ENCODE assay signal across 18 cellular contexts in genomic region chr3:71486831-71487230, GRCh38.
DNase-seq lines count a peak whose midpoint lies in the region; ATAC-seq and TF ChIP-seq lines count a peak whose summit lies in the region.
"Had no signal": no experiment of that assay in that cellular context is flagged by ENCODE, and none has a peak within 500 bp of the region (broad histone marks: within the 10 kb centered on the region; RNA-seq: fewer than 3 reads in every experiment).

No MANE protein-coding gene starts in this region.

- peaks cover 6% of the 10 kb centered on the region for H3K9me3 ChIP-seq in OCI-LY1 (ENCODE audit: low read length)
- H3K9me3 ChIP-seq: colonic mucosa, right atrium auricular region had no signal

- H3K27ac Mint-ChIP-seq in activated T-helper 17 cell treated with anti-CD3 and anti-CD28 coated beads, Interleukin-2, amount 50 U/mL, for 72 hours: peak overlapping the region; percentile 74
- peak overlapping the region; percentile 95 to 100 (median 98) for H3K27ac Mint-ChIP-seq in naive thymus-derived CD8-positive, alpha-beta T cell
- H3K27ac Mint-ChIP-seq: brain had no signal

- H3K9me3 Mint-ChIP-seq in activated T-helper 17 cell treated with anti-CD3 and anti-CD28 coated beads, Interleukin-2, amount 50 U/mL, for 72 hours: no peaks in the 10 kb centered on the region
- peaks cover 0 to 3% (median 0%) of the 10 kb centered on the region in 9 donors for H3K9me3 Mint-ChIP-seq in naive thymus-derived CD8-positive, alpha-beta T cell

- H3F3A ChIP-seq in OCI-LY1 (ENCODE audit: insufficient read depth, low read length): peaks cover 3% of the 10 kb centered on the region; the same call in 1 of the 2 replicates

- peaks cover 8% of the 10 kb centered on the region for H3K36me3 Mint-ChIP-seq in activated T-helper 17 cell treated with anti-CD3 and anti-CD28 coated beads, Interleukin-2, amount 50 U/mL, for 72 hours (ENCODE audit: low read depth)
- H3K36me3 Mint-ChIP-seq in naive thymus-derived CD8-positive, alpha-beta T cell: peaks cover 0 to 20% (median 5%) of the 10 kb centered on the region in 3 donors

- H4K20me1 ChIP-seq in OCI-LY1 (ENCODE audit: insufficient read depth, low read length): no peaks in the 10 kb centered on the region

- H3K27me3 ChIP-seq in OCI-LY1 (ENCODE audit: insufficient read depth, low read length): no peaks in the 10 kb centered on the region
- H3K27me3 ChIP-seq: colonic mucosa, heart left ventricle, right atrium auricular region had no signal

- H3K4me1 ChIP-seq in OCI-LY1 (ENCODE audit: insufficient read depth, low read length, severe bottlenecking): peaks cover 49% of the 10 kb centered on the region
- H3K4me1 ChIP-seq: colonic mucosa, left ventricle myocardium inferior, right atrium auricular region had no signal

- H3K9me2 ChIP-seq in OCI-LY1 (ENCODE audit: low read depth, low read length): no peaks in the 10 kb centered on the region

- H3K4me1 Mint-ChIP-seq in activated T-helper 17 cell treated with anti-CD3 and anti-CD28 coated beads, Interleukin-2, amount 50 U/mL, for 72 hours: peaks cover 45% of the 10 kb centered on the region
- H3K4me1 Mint-ChIP-seq in naive thymus-derived CD8-positive, alpha-beta T cell: peaks cover 32 to 90% (median 85%) of the 10 kb centered on the region in 4 donors

- peak; percentile 41 to 47 for ATAC-seq in activated CD4-positive, CD25-positive, alpha-beta regulatory T cell treated with anti-CD3 and anti-CD28 coated beads, Interleukin-2, amount 50 U/mL, for 24 hours
- ATAC-seq in activated T-helper 17 cell treated with anti-CD3 and anti-CD28 coated beads, Interleukin-2, amount 50 U/mL, for 72 hours (replicated peaks): peak; percentile 63
- peak; percentile 43 for ATAC-seq in naive thymus-derived CD8-positive, alpha-beta T cell
- ATAC-seq in HG02981 (IDR thresholded peaks at IDR 0.05; ENCODE audit: unreplicated experiment) (no peak), GM19463 (IDR thresholded peaks at IDR 0.05; ENCODE audit: unreplicated experiment) (no peak)
- ATAC-seq: heart left ventricle had no signal

- H3K4me3 ChIP-seq in OCI-LY1 (ENCODE audit: low read depth, low read length, poor library complexity, severe bottlenecking): peak overlapping the region; percentile 27
- H3K4me3 ChIP-seq: colonic mucosa, heart left ventricle, left ventricle myocardium inferior, right atrium auricular region had no signal

- H3K27ac ChIP-seq in OCI-LY1 (ENCODE audit: low read depth, low read length, poor library complexity, severe bottlenecking): peak overlapping the region; percentile 73
- H3K27ac ChIP-seq: 22Rv1, colonic mucosa, left ventricle myocardium inferior, right atrium auricular region had no signal

- H3K36me3 ChIP-seq in OCI-LY1 (ENCODE audit: insufficient read depth, low read length): peaks cover 43% of the 10 kb centered on the region
- H3K36me3 ChIP-seq: colonic mucosa, right atrium auricular region had no signal

- POLR2A ChIA-PET in naive thymus-derived CD8-positive, alpha-beta T cell (lab: Charles Lee): interaction anchor here (0.7 to 2.8 kb wide), 17 partner anchors 10 to 480 kb away, joined by 3 to 19 read pairs (median 4); no protein-coding TSS in a partner anchor

- H3K4me2 ChIP-seq in OCI-LY1 (ENCODE audit: low read length): peak overlapping the region; percentile 51; the same call in 1 of the 2 replicates

- TF ChIP-seq CTCF in OCI-LY1 (IDR thresholded peaks at IDR 0.05; ENCODE audit: low read length): no peak

- no peaks in the 10 kb centered on the region for H3K27me3 Mint-ChIP-seq in activated T-helper 17 cell treated with anti-CD3 and anti-CD28 coated beads, Interleukin-2, amount 50 U/mL, for 72 hours
- no peaks in the 10 kb centered on the region for H3K27me3 Mint-ChIP-seq in naive thymus-derived CD8-positive, alpha-beta T cell
- H3K27me3 Mint-ChIP-seq: brain had no signal

- H3K4me3 Mint-ChIP-seq in activated T-helper 17 cell treated with anti-CD3 and anti-CD28 coated beads, Interleukin-2, amount 50 U/mL, for 72 hours: peak overlapping the region; percentile 80
- peak overlapping the region; percentile 74 to 100 (median 88) for H3K4me3 Mint-ChIP-seq in naive thymus-derived CD8-positive, alpha-beta T cell
- H3K4me3 Mint-ChIP-seq: brain, H9 had no signal

- H3K9ac ChIP-seq in OCI-LY1 (ENCODE audit: low read length): peak overlapping the region; percentile 32; the same call in 1 of the 2 replicates

- no peak for DNase-seq in activated CD4-positive, CD25-positive, alpha-beta regulatory T cell treated with anti-CD3 and anti-CD28 coated beads, Interleukin-2, amount 50 U/mL, for 72 hours
- DNase-seq in naive thymus-derived CD8-positive, alpha-beta T cell: peak in 7 of 10 donors; percentile 17 to 73 (median 46)
- DNase-seq in ecto neural progenitor cell (ENCODE audit: low spot score): no peak
- DNase-seq: colonic mucosa, H9, heart left ventricle, left ventricle myocardium inferior, NCI-H2107, NCI-H524, nucleus accumbens had no signal

- H3K79me2 ChIP-seq in OCI-LY1 (ENCODE audit: insufficient read depth, low read length): peaks cover 64% of the 10 kb centered on the region

- no peak overlapping the region for H2AFZ ChIP-seq in OCI-LY1 (ENCODE audit: low read length)

Comparison
In these comparisons a context has a peak if more than half of its experiments do, and no peak if none do; other contexts are left out.
1. ATAC-seq: peak in activated CD4-positive, CD25-positive, alpha-beta regulatory T cell treated with anti-CD3 and anti-CD28 coated beads, Interleukin-2, amount 50 U/mL, for 24 hours (2 of 2), activated T-helper 17 cell treated with anti-CD3 and anti-CD28 coated beads, Interleukin-2, amount 50 U/mL, for 72 hours (single experiment) and naive thymus-derived CD8-positive, alpha-beta T cell (2 of 2); none in HG02981 (single experiment) and GM19463 (single experiment).
2. DNase-seq: peak in naive thymus-derived CD8-positive, alpha-beta T cell (7 of 10); none in activated CD4-positive, CD25-positive, alpha-beta regulatory T cell treated with anti-CD3 and anti-CD28 coated beads, Interleukin-2, amount 50 U/mL, for 72 hours (single experiment) and ecto neural progenitor cell (single experiment).